21 cellular contexts compared by ENCODE assay signal in the genomic region with DNA sequence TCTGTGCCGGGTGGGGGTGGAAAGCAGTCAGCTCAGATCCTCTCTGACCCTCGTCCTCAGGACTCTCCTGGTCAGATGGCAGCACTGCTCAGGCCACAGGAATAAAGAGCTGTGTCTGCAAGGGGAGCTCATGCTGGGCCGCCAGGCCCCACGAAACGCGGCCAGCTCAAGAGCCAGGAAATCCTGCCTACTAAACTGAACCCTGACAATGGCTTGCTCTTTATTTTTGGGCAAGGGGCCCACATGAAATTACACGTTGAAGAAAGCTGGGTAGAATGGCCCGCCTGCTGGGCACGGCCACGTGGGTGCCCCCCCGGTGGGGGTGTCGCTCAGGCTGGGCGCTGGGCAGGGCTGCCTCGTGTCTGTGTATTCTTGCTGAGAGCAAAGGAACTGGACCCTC.
DNase-seq lines count a peak whose midpoint lies in the region; ATAC-seq, FAIRE-seq and TF ChIP-seq lines count a peak whose summit lies in the region.
"Had no signal": no experiment of that assay in that cellular context is flagged by ENCODE, and none has a peak within 500 bp of the region (broad histone marks: within the 10 kb centered on the region; RNA-seq: fewer than 3 reads in every experiment).

No MANE protein-coding gene starts in this region.

- no peak overlapping the region for H2BK5ac ChIP-seq in IMR-90 (ENCODE audit: low read depth, low read length, poor library complexity, severe bottlenecking)

- H3K4me1 ChIP-seq in IMR-90 (ENCODE audit: control insufficient read depth, insufficient read depth, low read length) (peaks cover 10% of the 10 kb centered on the region; the same call in 1 of the 2 replicates), smooth muscle cell (ENCODE audit: low read depth) (peaks cover 17% of the 10 kb centered on the region)
- H3K4me1 ChIP-seq: SJCRH30 had no signal

- H3K9me3 ChIP-seq in IMR-90 (ENCODE audit: control insufficient read depth, insufficient read depth, low read length) (peaks cover 2% of the 10 kb centered on the region; the same call in 1 of the 2 replicates), smooth muscle cell (replicated peaks; ENCODE audit: low read depth) (no peaks in the 10 kb centered on the region)
- H3K9me3 ChIP-seq: prostate gland, SJCRH30 had no signal

- in situ Hi-C loops in IMR-90 (cut with MboI; ENCODE audit: low sequenced_read_pairs): no loop called here

- no peaks in the 10 kb centered on the region for H4K20me1 ChIP-seq in IMR-90 (ENCODE audit: insufficient read depth, low read length)
- no peaks in the 10 kb centered on the region for H4K20me1 ChIP-seq in smooth muscle cell (ENCODE audit: low read depth)

- H3K23ac ChIP-seq in IMR-90 (ENCODE audit: low read depth, low read length): no peak overlapping the region

- no peak overlapping the region; the same call in 1 of the 2 replicates for H3K18ac ChIP-seq in IMR-90 (ENCODE audit: low read depth, low read length)

- no peaks in the 10 kb centered on the region for H3K9me1 ChIP-seq in IMR-90 (ENCODE audit: insufficient read depth, low read length)

- H2AFZ ChIP-seq in IMR-90 (replicated peaks; ENCODE audit: low read length, poor library complexity) (no peak overlapping the region), smooth muscle cell (ENCODE audit: low read depth) (no peak overlapping the region)

- 0 out of 2 replicates have a peak overlapping the region, but pooled peaks have one; percentile 40 for H2BK120ac ChIP-seq in IMR-90 (ENCODE audit: low read depth, low read length)

- no peak for FAIRE-seq in GM12891 (lab: Jason Lieb, UNC)

- no peak overlapping the region for H2BK20ac ChIP-seq in IMR-90 (ENCODE audit: low read depth, low read length)

- no peak overlapping the region for H4K91ac ChIP-seq in IMR-90 (ENCODE audit: insufficient read depth, low read depth, low read length)

- dilution Hi-C loops in IMR-90 (cut with HindIII; ENCODE audit: low sequenced_read_pairs, unreplicated experiment): no loop called here

- H3K27me3 ChIP-seq in IMR-90 (ENCODE audit: control insufficient read depth, insufficient read depth, low read length) (no peaks in the 10 kb centered on the region; the same call in 1 of the 2 replicates), smooth muscle cell (ENCODE audit: low read depth) (no peaks in the 10 kb centered on the region)
- H3K27me3 ChIP-seq: SJCRH30 had no signal

- no peak overlapping the region; the same call in 1 of the 2 replicates for H4K5ac ChIP-seq in IMR-90 (ENCODE audit: low read depth, low read length)

- CTCF ChIA-PET in IMR-90 (lab: Yijun Ruan, JAX): no interaction called here

- H2AK5ac ChIP-seq in IMR-90 (ENCODE audit: low read depth, low read length): no peak overlapping the region

- POLR2A ChIA-PET in IMR-90 (lab: Charles Lee; ENCODE audit: unreplicated experiment): no interaction called here

- H3K79me2 ChIP-seq in smooth muscle cell (ENCODE audit: low read depth): no peaks in the 10 kb centered on the region

- H3K27ac ChIP-seq in IMR-90 (ENCODE audit: insufficient read depth, low read length) (peak overlapping the region; percentile 69; the same call in 1 of the 2 replicates), smooth muscle cell (ENCODE audit: low read depth) (no peak overlapping the region)
- H3K27ac ChIP-seq: prostate gland, SJCRH30 had no signal

- H3K14ac ChIP-seq in IMR-90 (replicated peaks; ENCODE audit: low read depth, low read length): no peak overlapping the region

- no peaks in the 10 kb centered on the region for H3F3A ChIP-seq in smooth muscle cell (ENCODE audit: low read depth)

- no peak overlapping the region for H3K4me3 ChIP-seq in IMR-90 (ENCODE audit: insufficient read depth, low read depth, low read length)
- no peak overlapping the region for H3K4me3 ChIP-seq in smooth muscle cell
- H3K4me3 ChIP-seq: prostate gland, SJCRH30 had no signal

- no peak for DNase-seq in IMR-90
- DNase-seq in cerebellum (ENCODE audit: low spot score): peak; percentile 69
- peak; percentile 67 for DNase-seq in medulla oblongata (ENCODE audit: extremely low spot score)
- DNase-seq in smooth muscle cell (lab: John Stamatoyannopoulos, UW; ENCODE audit: unreplicated experiment): no peak
- DNase-seq in GM12891 (ENCODE audit: insufficient read length, low spot score): no peak
- no peak for DNase-seq in mucosa of gallbladder (ENCODE audit: low spot score)
- no peak for DNase-seq in NCI-H2029 treated with DMSO at 0.1 percent for 48 hours (lab: John Stamatoyannopoulos, UW)
- DNase-seq: activated B cell treated with CpG ODN at 0.5 μM for 24 hours; activated CD8-positive, alpha-beta T cell treated with anti-CD3 and anti-CD28 coated beads for 36 hours; activated T-cell treated with anti-CD3 and anti-CD28 coated beads, Interleukin-2, amount 50 U/mL, for 24 hours; CD8-positive, alpha-beta memory T cell; H7; naive B cell; NCI-H1105; NCI-H2171; T-helper 17 cell; trophoblast cell had no signal

- no peak overlapping the region for H4K8ac ChIP-seq in IMR-90 (ENCODE audit: low read depth in 2 of 2, low read length in 2 of 2)

- no peaks in the 10 kb centered on the region for H3K79me1 ChIP-seq in IMR-90 (ENCODE audit: low read depth in 1 of 2, low read length in 2 of 2)

- WGBS in IMR-90 (ENCODE audit: extremely low coverage in 2 of 2, insufficient read length in 1 of 2), 2 experiments: 47% methylated on average over 2 of the region's 14 CpGs; no CpG with 5 or more reads in 1 of the 2 experiments
- 79% methylated on average over 14 of the region's 14 CpGs for WGBS in smooth muscle cell (ENCODE audit: low lambda C conversion rate)

- TF ChIP-seq POLR2A in IMR-90 (IDR thresholded peaks at IDR 0.05; ENCODE audit: low read depth, low read length) (no peak), GM12891 (IDR thresholded peaks at IDR 0.05; ENCODE audit: low read depth, low read length) (no peak)

- TF ChIP-seq CTCF in IMR-90 (conservative IDR thresholded peaks at IDR 0.05; ENCODE audit: low read depth, low read length) (no peak), smooth muscle cell (IDR thresholded peaks at IDR 0.05; ENCODE audit: borderline replicate concordance, insufficient read depth, poor library complexity, severe bottlenecking) (no peak)

- ATAC-seq in IMR-90 (ENCODE audit: low read depth): no peak
- no peak for ATAC-seq in HG03135 (IDR thresholded peaks at IDR 0.05; ENCODE audit: unreplicated experiment)
- ATAC-seq: activated CD8-positive, alpha-beta T cell treated with anti-CD3 and anti-CD28 coated beads for 36 hours; stimulated activated effector memory CD8-positive, alpha-beta T cell treated with anti-CD3 and anti-CD28 coated beads, Interleukin-12 subunit alpha, Interleukin-12 subunit beta, amount 100 ng/mL, for 72 hours; T-helper 17 cell had no signal

- H3K56ac ChIP-seq in IMR-90 (ENCODE audit: extremely low read depth, insufficient read depth, low read length): no peak overlapping the region

- H2BK15ac ChIP-seq in IMR-90 (ENCODE audit: low read depth, low read length): no peak overlapping the region

- no peak overlapping the region for H2AK9ac ChIP-seq in IMR-90 (replicated peaks; ENCODE audit: low read depth, low read length, poor library complexity)

- BruUV-seq in IMR-90 (replicated peaks; lab: Mats Ljungman, UMichigan): no TSS peak

- H3K4me2 ChIP-seq in IMR-90 (ENCODE audit: low read depth, low read length) (no peak overlapping the region; the same call in 1 of the 2 replicates), smooth muscle cell (peak overlapping the region; percentile 23)

- intact Hi-C loops in IMR-90 (cut with micrococcal nuclease): no loop called here

- no peak for TF ChIP-seq RAD21 in IMR-90 (IDR thresholded peaks at IDR 0.05; ENCODE audit: low read length)

- H3K4ac ChIP-seq in IMR-90 (ENCODE audit: low read depth, low read length): no peak overlapping the region; the same call in 1 of the 2 replicates

- H3K36me3 ChIP-seq in IMR-90 (ENCODE audit: control insufficient read depth, insufficient read depth, low read length): no peaks in the 10 kb centered on the region
- no peaks in the 10 kb centered on the region for H3K36me3 ChIP-seq in smooth muscle cell (ENCODE audit: low read depth)
- H3K36me3 ChIP-seq: prostate gland, SJCRH30 had no signal

- H3K9ac ChIP-seq in IMR-90 (ENCODE audit: low read depth, low read length) (no peak overlapping the region), smooth muscle cell (ENCODE audit: low read depth) (no peak overlapping the region)

TF ChIP-seq in IMR-90, 13 proteins besides CTCF, POLR2A, EP300 and RAD21 (continues in another document):
- no peak for TF ChIP-seq SMC3 (IDR thresholded peaks at IDR 0.05; ENCODE audit: low read depth, low read length)
- no peak for TF ChIP-seq BHLHE40 (IDR thresholded peaks at IDR 0.05; ENCODE audit: low read depth, low read length)
- no peak for TF ChIP-seq ELK1 (IDR thresholded peaks at IDR 0.05; ENCODE audit: borderline replicate concordance, low read depth, low read length)
- no peak for TF ChIP-seq CEBPB (IDR thresholded peaks at IDR 0.05; ENCODE audit: low read depth, low read length)
- TF ChIP-seq FOS (IDR thresholded peaks at IDR 0.05; ENCODE audit: low read depth, low read length): no peak
- no peak for TF ChIP-seq RFX5 (IDR thresholded peaks at IDR 0.05; ENCODE audit: low read depth, low read length)

TF ChIP-seq in GM12891, 5 proteins besides CTCF, POLR2A, EP300 and RAD21:
- TF ChIP-seq POU2F2 (IDR thresholded peaks at IDR 0.05; ENCODE audit: low read depth, low read length) (no peak), PAX5 (IDR thresholded peaks at IDR 0.05; ENCODE audit: insufficient read depth, low read length, severe bottlenecking) (no peak), SPI1 (IDR thresholded peaks at IDR 0.05; ENCODE audit: low read depth, low read length) (no peak), POLR2AphosphoS5 (IDR thresholded peaks at IDR 0.05; ENCODE audit: low read depth, low read length) (no peak), TAF1 (IDR thresholded peaks at IDR 0.05; ENCODE audit: low read depth, low read length) (no peak)

Comparison
In these comparisons a context has a peak if more than half of its experiments do, and no peak if none do; other contexts are left out.
1. DNase-seq: peak in cerebellum (single experiment) and medulla oblongata (single experiment); none in IMR-90 (single experiment), smooth muscle cell (single experiment), GM12891 (single experiment), mucosa of gallbladder (single experiment) and NCI-H2029 treated with DMSO at 0.1 percent for 48 hours (single experiment).